24 cellular contexts compared by ENCODE assay signal in the genomic region with DNA sequence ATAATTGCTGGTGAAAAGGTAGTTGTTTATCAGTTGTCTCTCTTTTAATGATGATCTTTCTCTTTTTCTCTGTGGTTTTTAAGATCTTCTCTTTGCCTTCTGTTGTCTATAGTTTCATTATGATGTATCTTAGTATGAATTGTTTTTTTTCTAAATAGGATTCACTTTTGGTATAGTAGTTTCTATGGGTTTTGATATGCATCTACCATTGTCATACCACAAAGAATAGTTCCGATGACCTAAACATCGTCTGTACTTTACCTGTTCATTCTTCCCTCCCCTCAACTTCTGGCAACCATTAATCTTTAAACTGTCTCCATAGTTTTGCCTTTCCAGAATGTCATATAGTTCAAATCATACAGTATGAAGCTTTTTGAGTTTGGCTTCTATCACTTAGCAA. TPM values are rescaled to one million over a fixed set of nuclear protein-coding genes. Genes with fewer than 3 reads are reported as not detected.
DNase-seq lines count a peak whose midpoint lies in the region; ATAC-seq, FAIRE-seq and TF ChIP-seq lines count a peak whose summit lies in the region.
"Had no signal": no experiment of that assay in that cellular context is flagged by ENCODE, and none has a peak within 500 bp of the region (broad histone marks: within the 10 kb centered on the region; RNA-seq: fewer than 3 reads in every experiment).

No MANE protein-coding gene starts in this region.

- TF ChIP-seq CTCF in activated CD8-positive, alpha-beta T cell treated with anti-CD3 and anti-CD28 coated beads for 36 hours (IDR thresholded peaks at IDR 0.05) = no peak

- H3K4me3 Mint-ChIP-seq in activated CD8-positive, alpha-beta T cell treated with anti-CD3 and anti-CD28 coated beads for 36 hours = no peak overlapping the region
- H3K4me3 Mint-ChIP-seq in activated CD8-positive, alpha-beta T cell treated with anti-CD3 and anti-CD28 coated beads, Interleukin-2, amount 10 ng/mL, durations not matched to agents 7 days and 5 days = no peak overlapping the region

- H3K27me3 Mint-ChIP-seq in activated CD8-positive, alpha-beta T cell treated with anti-CD3 and anti-CD28 coated beads for 36 hours = peaks cover 1% of the 10 kb centered on the region
- H3K27me3 Mint-ChIP-seq in activated CD8-positive, alpha-beta T cell treated with anti-CD3 and anti-CD28 coated beads, Interleukin-2, amount 10 ng/mL, durations not matched to agents 7 days and 5 days (ENCODE audit: low read depth) = no peaks in the 10 kb centered on the region

- intact Hi-C loops in activated CD8-positive, alpha-beta T cell treated with anti-CD3 and anti-CD28 coated beads for 36 hours (cut with micrococcal nuclease) = no loop called here

- FAIRE-seq in islet of Langerhans (lab: Jason Lieb, UNC) = peak; percentile 33
- FAIRE-seq: H1 had no signal

- H3K27ac Mint-ChIP-seq in activated CD8-positive, alpha-beta T cell treated with anti-CD3 and anti-CD28 coated beads for 36 hours = no peak overlapping the region
- no peak overlapping the region for H3K27ac Mint-ChIP-seq in activated CD8-positive, alpha-beta T cell treated with anti-CD3 and anti-CD28 coated beads, Interleukin-2, amount 10 ng/mL, durations not matched to agents 7 days and 5 days

- CTCF ChIA-PET in activated CD8-positive, alpha-beta T cell treated with anti-CD3 and anti-CD28 coated beads for 36 hours (lab: Charles Lee) = no interaction called here
- CTCF ChIA-PET in activated CD8-positive, alpha-beta T cell treated with anti-CD3 and anti-CD28 coated beads, Interleukin-2, amount 10 ng/mL, durations not matched to agents 7 days and 5 days (lab: Charles Lee) = interaction anchor here (1.6 kb wide), 1 partner anchor 19 kb away, joined by 3 read pairs; no protein-coding TSS in a partner anchor

- POLR2A ChIA-PET in activated CD8-positive, alpha-beta T cell treated with anti-CD3 and anti-CD28 coated beads for 36 hours (lab: Charles Lee) = no interaction called here
- POLR2A ChIA-PET in activated CD8-positive, alpha-beta T cell treated with anti-CD3 and anti-CD28 coated beads, Interleukin-2, amount 10 ng/mL, durations not matched to agents 7 days and 5 days (lab: Charles Lee) = no interaction called here

- no peak for DNase-seq in activated CD8-positive, alpha-beta T cell treated with anti-CD3 and anti-CD28 coated beads for 36 hours
- no peak for DNase-seq in activated CD8-positive, alpha-beta T cell treated with anti-CD3 and anti-CD28 coated beads, Interleukin-2, amount 10 ng/mL, durations not matched to agents 7 days and 5 days
- no peak for DNase-seq in DMS53 treated with DMSO at 0.1 percent for 48 hours (lab: John Stamatoyannopoulos, UW; ENCODE audit: unreplicated experiment)
- DNase-seq in NCI-H2196 (lab: John Stamatoyannopoulos, UW; ENCODE audit: unreplicated experiment) = no peak
- DNase-seq in LoVo (ENCODE audit: low spot score) = no peak
- DNase-seq: 8988T, GDM1, IMR-90, MV-4-11, NCI-H1105 treated with DMSO at 0.1 percent for 48 hours, NCI-H1694, NCI-H2081, NCI-H2171, NCI-H524 treated with DMSO at 0.1 percent for 48 hours, NCI-H82, SIG-M5 had no signal

- H3K9me3 Mint-ChIP-seq in activated CD8-positive, alpha-beta T cell treated with anti-CD3 and anti-CD28 coated beads for 36 hours = no peaks in the 10 kb centered on the region
- H3K9me3 Mint-ChIP-seq in activated CD8-positive, alpha-beta T cell treated with anti-CD3 and anti-CD28 coated beads, Interleukin-2, amount 10 ng/mL, durations not matched to agents 7 days and 5 days (ENCODE audit: insufficient read depth) = peaks cover 6% of the 10 kb centered on the region

- ATAC-seq in activated CD8-positive, alpha-beta T cell treated with anti-CD3 and anti-CD28 coated beads for 36 hours = peak; percentile 30
- ATAC-seq in activated CD8-positive, alpha-beta T cell treated with anti-CD3 and anti-CD28 coated beads, Interleukin-2, amount 10 ng/mL, durations not matched to agents 7 days and 5 days = no peak
- peak; percentile 79 for ATAC-seq in GM19395 (IDR thresholded peaks at IDR 0.05; ENCODE audit: unreplicated experiment)
- peak; percentile 66 for ATAC-seq in HG03342 (IDR thresholded peaks at IDR 0.05; ENCODE audit: unreplicated experiment)
- ATAC-seq: HCT116, Panc1, SK-N-SH treated with all-trans-retinoic acid at 6 μM for 48 hours had no signal

- no peaks in the 10 kb centered on the region for H3K36me3 Mint-ChIP-seq in activated CD8-positive, alpha-beta T cell treated with anti-CD3 and anti-CD28 coated beads for 36 hours (ENCODE audit: low read depth)
- peaks cover 5% of the 10 kb centered on the region for H3K36me3 Mint-ChIP-seq in activated CD8-positive, alpha-beta T cell treated with anti-CD3 and anti-CD28 coated beads, Interleukin-2, amount 10 ng/mL, durations not matched to agents 7 days and 5 days (ENCODE audit: low read depth)

- H3K4me1 Mint-ChIP-seq in activated CD8-positive, alpha-beta T cell treated with anti-CD3 and anti-CD28 coated beads for 36 hours (ENCODE audit: low read depth) = peaks cover 11% of the 10 kb centered on the region
- peaks cover 6% of the 10 kb centered on the region for H3K4me1 Mint-ChIP-seq in activated CD8-positive, alpha-beta T cell treated with anti-CD3 and anti-CD28 coated beads, Interleukin-2, amount 10 ng/mL, durations not matched to agents 7 days and 5 days (ENCODE audit: low read depth)

RNA-seq across cellular contexts. Expression of a gene that starts 19.6 kb away (rescaled TPM):
- total RNA-seq in activated CD8-positive, alpha-beta T cell treated with anti-CD3 and anti-CD28 coated beads for 36 hours = 10 to 100 TPM; 18.8 to 19.4 TPM
- 10 to 100 TPM; 14.6 to 15.7 TPM for total RNA-seq in activated CD8-positive, alpha-beta T cell treated with anti-CD3 and anti-CD28 coated beads, Interleukin-2, amount 10 ng/mL, durations not matched to agents 7 days and 5 days

RNA-seq across cellular contexts. Expression of a gene that starts 48.5 kb away (rescaled TPM):
- not detected for total RNA-seq in activated CD8-positive, alpha-beta T cell treated with anti-CD3 and anti-CD28 coated beads for 36 hours
- not detected for total RNA-seq in activated CD8-positive, alpha-beta T cell treated with anti-CD3 and anti-CD28 coated beads, Interleukin-2, amount 10 ng/mL, durations not matched to agents 7 days and 5 days
- total RNA-seq: H1, IMR-90, M059J had no signal
